In the genomic region with DNA sequence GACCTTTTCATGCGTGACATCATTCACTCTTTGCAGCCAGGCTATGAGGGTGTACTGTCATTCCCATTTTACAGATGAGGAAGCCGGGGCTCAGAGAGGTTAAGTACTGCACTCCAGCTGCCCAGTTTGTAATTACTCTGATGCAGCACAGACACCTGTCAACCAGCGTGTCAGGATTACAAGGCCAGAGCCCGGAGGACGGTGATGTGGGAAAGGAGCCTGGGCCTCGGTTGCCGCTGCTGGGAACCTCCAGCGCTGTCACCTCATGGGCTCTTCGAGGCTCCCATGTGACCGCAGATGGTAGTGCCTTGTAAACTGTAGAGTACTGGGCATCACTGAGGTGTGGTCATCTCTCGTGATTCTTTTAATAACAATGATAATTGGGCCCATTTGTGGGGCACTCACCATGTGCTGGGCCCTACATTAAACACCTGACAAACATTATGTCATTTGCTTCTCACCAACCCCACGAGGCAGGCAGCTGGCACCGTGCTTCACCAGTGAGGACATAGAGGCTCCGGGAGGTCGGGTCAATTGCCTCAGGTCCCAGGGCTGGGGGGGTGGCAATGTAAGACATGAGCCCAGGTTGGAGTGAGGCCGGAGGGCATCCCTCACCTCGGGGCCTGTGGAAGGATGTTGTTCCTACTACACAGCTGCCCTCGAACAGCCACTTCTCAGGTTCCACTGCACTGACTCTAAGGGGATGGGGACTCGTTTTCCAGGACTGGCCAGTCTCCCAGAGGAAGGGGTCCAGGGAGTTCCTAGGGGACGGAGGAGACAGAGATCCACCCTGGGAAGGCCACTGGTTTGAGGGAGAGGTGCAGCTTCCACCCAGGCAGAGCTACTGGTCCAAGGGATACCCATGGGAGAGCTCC, we compare ENCODE assay signal across 1 cellular context.
TF ChIP-seq lines count a peak whose summit lies in the region.

No MANE protein-coding gene starts in this region.

TF ChIP-seq in HCT116, 20 proteins besides CTCF, POLR2A, EP300 and RAD21:
- TF ChIP-seq ELF1 (IDR thresholded peaks at IDR 0.05; ENCODE audit: borderline replicate concordance, low read depth) (no peak), REST (IDR thresholded peaks at IDR 0.05; ENCODE audit: low read depth) (no peak), EGR1 (IDR thresholded peaks at IDR 0.05; ENCODE audit: low read depth) (no peak), SP1 (IDR thresholded peaks at IDR 0.05; ENCODE audit: low read depth) (no peak), CEBPB (IDR thresholded peaks at IDR 0.05; ENCODE audit: low read depth) (no peak), SIN3A (IDR thresholded peaks at IDR 0.05; ENCODE audit: low read depth) (no peak), FOSL1 (IDR thresholded peaks at IDR 0.05; ENCODE audit: low read depth) (no peak), JUND (IDR thresholded peaks at IDR 0.05) (no peak), SRF (IDR thresholded peaks at IDR 0.05; ENCODE audit: low read depth) (no peak), EZH2phosphoT487 (IDR thresholded peaks at IDR 0.05; ENCODE audit: borderline replicate concordance) (no peak), ZBTB33 (IDR thresholded peaks at IDR 0.05; ENCODE audit: extremely low read depth, insufficient replicate concordance, low read length) (no peak)
- TF ChIP-seq, protein P1, sequence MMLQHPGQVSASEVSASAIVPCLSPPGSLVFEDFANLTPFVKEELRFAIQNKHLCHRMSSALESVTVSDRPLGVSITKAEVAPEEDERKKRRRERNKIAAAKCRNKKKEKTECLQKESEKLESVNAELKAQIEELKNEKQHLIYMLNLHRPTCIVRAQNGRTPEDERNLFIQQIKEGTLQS (IDR thresholded peaks at IDR 0.05), result no peak
